1 cellular context compared by ENCODE assay signal in the genomic region with DNA sequence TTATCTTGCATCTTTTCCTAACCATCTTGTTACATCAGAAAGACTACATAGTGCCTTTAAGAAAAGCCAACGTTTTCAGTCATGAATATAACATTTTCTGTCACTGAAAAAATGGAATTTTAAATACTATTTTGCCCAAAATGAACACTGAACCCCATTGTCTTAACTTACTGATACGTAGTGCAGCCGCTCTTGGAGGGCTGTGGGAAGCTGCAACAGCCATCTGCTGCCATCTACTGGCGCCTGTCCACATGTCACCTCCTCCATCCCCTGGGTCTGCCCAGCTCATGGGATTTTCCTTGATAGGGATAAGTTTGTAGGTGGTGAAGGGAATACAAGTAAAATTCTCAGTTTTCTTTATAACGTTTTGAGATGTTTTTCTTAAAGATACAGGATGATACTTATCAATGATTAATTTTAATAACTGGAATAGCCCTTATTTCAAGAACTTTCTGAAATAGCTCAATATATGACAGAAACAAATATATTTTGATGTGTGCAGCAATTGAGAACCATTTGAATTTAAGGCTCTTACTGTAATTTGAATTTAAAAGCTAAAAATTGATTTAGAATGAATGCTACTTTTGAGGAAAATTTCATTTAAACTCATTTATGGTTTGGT.
TF ChIP-seq lines count a peak whose summit lies in the region.

No MANE protein-coding gene starts in this region.

TF ChIP-seq in HEK293, 187 proteins besides CTCF, POLR2A, EP300 and RAD21 (continued from another document):
- TF ChIP-seq, protein P1, sequence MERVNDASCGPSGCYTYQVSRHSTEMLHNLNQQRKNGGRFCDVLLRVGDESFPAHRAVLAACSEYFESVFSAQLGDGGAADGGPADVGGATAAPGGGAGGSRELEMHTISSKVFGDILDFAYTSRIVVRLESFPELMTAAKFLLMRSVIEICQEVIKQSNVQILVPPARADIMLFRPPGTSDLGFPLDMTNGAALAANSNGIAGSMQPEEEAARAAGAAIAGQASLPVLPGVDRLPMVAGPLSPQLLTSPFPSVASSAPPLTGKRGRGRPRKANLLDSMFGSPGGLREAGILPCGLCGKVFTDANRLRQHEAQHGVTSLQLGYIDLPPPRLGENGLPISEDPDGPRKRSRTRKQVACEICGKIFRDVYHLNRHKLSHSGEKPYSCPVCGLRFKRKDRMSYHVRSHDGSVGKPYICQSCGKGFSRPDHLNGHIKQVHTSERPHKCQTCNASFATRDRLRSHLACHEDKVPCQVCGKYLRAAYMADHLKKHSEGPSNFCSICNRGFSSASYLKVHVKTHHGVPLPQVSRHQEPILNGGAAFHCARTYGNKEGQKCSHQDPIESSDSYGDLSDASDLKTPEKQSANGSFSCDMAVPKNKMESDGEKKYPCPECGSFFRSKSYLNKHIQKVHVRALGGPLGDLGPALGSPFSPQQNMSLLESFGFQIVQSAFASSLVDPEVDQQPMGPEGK (tag by site-specific recombination; IDR thresholded peaks at IDR 0.05), result no peak
- TF ChIP-seq ZBTB17 (tag by site-specific recombination; IDR thresholded peaks at IDR 0.05) (0 out of 2 replicates have a peak, but pooled peaks have one; percentile 15), GLI2 (tag by site-specific recombination; IDR thresholded peaks at IDR 0.05; ENCODE audit: borderline replicate concordance, low read depth) (0 out of 2 replicates have a peak, but pooled peaks have one; percentile 16), ZNF654 (tag by site-specific recombination; IDR thresholded peaks at IDR 0.05; ENCODE audit: low read depth) (peak; percentile 94)
TF ChIP-seq in HEK293: peak in this region for 12.
